In the genomic region with DNA sequence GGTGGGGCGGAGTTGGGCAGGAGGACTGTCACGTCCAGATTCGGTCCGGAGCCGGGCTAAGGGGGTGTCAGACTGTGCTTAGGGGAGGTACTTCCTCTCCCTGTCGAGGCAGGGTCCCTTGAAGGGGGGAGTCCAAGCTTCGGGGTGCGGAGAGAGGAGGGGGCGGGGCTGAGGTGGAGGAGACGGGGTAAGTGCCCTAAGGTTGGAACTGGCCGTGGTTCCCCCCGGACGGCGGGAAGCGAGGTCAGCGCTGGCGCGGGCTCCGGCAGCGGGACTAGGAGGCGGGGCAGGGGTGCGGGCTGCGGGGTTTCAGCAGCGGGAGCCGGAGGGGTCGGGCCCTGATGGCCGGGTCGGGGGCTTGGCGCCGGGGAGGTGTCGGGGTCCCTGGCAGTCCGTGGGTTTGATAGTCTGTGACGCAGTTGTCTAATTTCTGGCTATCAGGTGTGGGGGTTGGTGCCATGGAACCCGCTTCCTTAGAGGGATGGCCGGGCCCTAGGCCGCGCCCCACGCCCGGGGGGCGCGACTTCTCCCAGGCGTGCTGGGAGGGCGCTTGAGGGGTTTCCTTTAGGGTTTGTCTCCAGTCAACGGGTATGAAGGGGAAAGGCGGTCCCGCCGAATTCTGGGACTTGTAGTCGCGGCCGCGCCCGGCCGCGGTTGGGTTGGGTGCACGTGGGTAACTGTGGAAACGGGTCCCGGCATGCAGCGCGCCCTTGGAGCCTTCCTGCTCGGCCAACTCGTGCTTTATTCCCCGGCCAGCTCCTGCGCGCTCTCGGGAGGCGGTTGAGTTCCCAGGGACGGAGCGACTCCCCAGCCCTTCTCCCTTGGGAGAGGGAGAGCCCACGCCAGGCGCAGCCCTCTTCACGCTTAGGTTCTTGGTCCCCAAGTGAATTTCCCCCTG, we compare ENCODE assay signal across 8 cellular contexts. TPM values are rescaled to one million over a fixed set of nuclear protein-coding genes. Genes with fewer than 3 reads are reported as not detected.
DNase-seq lines count a peak whose midpoint lies in the region; ATAC-seq, FAIRE-seq and TF ChIP-seq lines count a peak whose summit lies in the region.

No MANE protein-coding gene starts in this region.

- peak; percentile 54 to 81 for TF ChIP-seq EP300 in tibial nerve (IDR thresholded peaks at IDR 0.05)

- peak; percentile 50 for ATAC-seq in HG02610 (IDR thresholded peaks at IDR 0.05; ENCODE audit: unreplicated experiment)
- peak; percentile 83 for ATAC-seq in Right ventricle myocardium superior (ENCODE audit: poor library complexity)
- ATAC-seq in pancreas: peak; percentile 68 to 80 (median 78)

- peak; percentile 27 to 49 for TF ChIP-seq POLR2A in tibial nerve (IDR thresholded peaks at IDR 0.05)

- CTCF ChIA-PET in GM10248 (lab: Yijun Ruan, JAX): no interaction called here

- H3K9me3 ChIP-seq in pancreas (no peaks in the 10 kb centered on the region), tibial nerve (no peaks in the 10 kb centered on the region)

- H3K4me1 ChIP-seq in pancreas (peaks cover 0 to 7% (median 6%) of the 10 kb centered on the region in 3 donors), tibial nerve (peaks cover 0 to 19% (median 4%) of the 10 kb centered on the region in 4 donors)

- DNase-seq in GM10248 (ENCODE audit: extremely low spot score) (peak; percentile 82), NCI-H1092 (lab: John Stamatoyannopoulos, UW) (peak; percentile 86), SKM-1 treated with dmso at 0.1 percent for 144 hours (lab: John Stamatoyannopoulos, UW; ENCODE audit: unreplicated experiment) (peak; percentile 84), Right ventricle myocardium superior (peak; percentile 96), pancreas (peak; percentile 89 to 96 (median 92)), tibial nerve (ENCODE audit: low spot score in 2 of 2) (peak; percentile 89 to 90)
- DNase-seq in activated naive CD8-positive, alpha-beta T cell treated with anti-CD3 and anti-CD28 coated beads, Interleukin-2, amount 50 U/mL, for 16 hours (ENCODE audit: low read depth, low spot score): peak; percentile 71

- 0 to 1% methylated on average over 60 to 71 of the region's 71 CpGs for WGBS in pancreas, 2 donors
- WGBS in tibial nerve, 2 donors: 0 to 2% methylated on average over 11 to 67 of the region's 71 CpGs

- intact Hi-C loops in Right ventricle myocardium superior (cut with DNase I): loop anchor here (10.0 kb wide), 2 partner anchors 50 to 190 kb away; partner anchors contain the start of gene SGCB
- intact Hi-C loops in pancreas (cut with DNase I): no loop called here

- peak overlapping the region; percentile 54 to 91 (median 62) for H3K4me3 ChIP-seq in pancreas
- H3K4me3 ChIP-seq in tibial nerve: peak overlapping the region; percentile 86 to 98 (median 90)

- no peak for FAIRE-seq in pancreas (lab: Jason Lieb, UNC)

- H3K27ac ChIP-seq in pancreas: peak overlapping the region; percentile 66 to 94 (median 80)
- H3K27ac ChIP-seq in tibial nerve: peak overlapping the region; percentile 90 to 98 (median 93)

- H3K36me3 ChIP-seq in pancreas (no peaks in the 10 kb centered on the region), tibial nerve (peaks cover 0 to 4% (median 0%) of the 10 kb centered on the region in 3 donors)

- TF ChIP-seq CTCF in GM10248 (IDR thresholded peaks at IDR 0.05; ENCODE audit: control extremely low read depth, extremely low read depth, low read depth, missing control alignments): no peak
- no peak for TF ChIP-seq CTCF in pancreas (IDR thresholded peaks at IDR 0.05)
- TF ChIP-seq CTCF in tibial nerve (IDR thresholded peaks at IDR 0.05): peak in 1 of 5 experiments; percentile 23

- POLR2A ChIA-PET in GM10248 (lab: Yijun Ruan, JAX): interaction anchor here (0.6 kb wide), 1 partner anchor 76 kb away, joined by 3 read pairs; no protein-coding TSS in a partner anchor

- H3K27me3 ChIP-seq in pancreas (no peaks in the 10 kb centered on the region), tibial nerve (no peaks in the 10 kb centered on the region)

RNA-seq across cellular contexts. Expression of gene DCUN1D4, which starts 1.5 kb away (rescaled TPM):
- total RNA-seq in Right ventricle myocardium superior (35.2 TPM), pancreas (10 to 100 TPM; 13.6 to 24.2 (median 17.5) TPM), tibial nerve (10 to 100 TPM; 35.0 to 80.4 (median 40.6) TPM)
- 10 to 100 TPM in 1 of 2 donors, 1 to 10 TPM in 1; 9.2 to 15.8 TPM for polyA plus RNA-seq in pancreas

Comparison
In these comparisons a context has a peak if more than half of its experiments do, and no peak if none do; other contexts are left out.
1. Peak in every context shown above with its lines: DNase-seq, ATAC-seq, H3K4me3 ChIP-seq and H3K27ac ChIP-seq.